In the genomic region with DNA sequence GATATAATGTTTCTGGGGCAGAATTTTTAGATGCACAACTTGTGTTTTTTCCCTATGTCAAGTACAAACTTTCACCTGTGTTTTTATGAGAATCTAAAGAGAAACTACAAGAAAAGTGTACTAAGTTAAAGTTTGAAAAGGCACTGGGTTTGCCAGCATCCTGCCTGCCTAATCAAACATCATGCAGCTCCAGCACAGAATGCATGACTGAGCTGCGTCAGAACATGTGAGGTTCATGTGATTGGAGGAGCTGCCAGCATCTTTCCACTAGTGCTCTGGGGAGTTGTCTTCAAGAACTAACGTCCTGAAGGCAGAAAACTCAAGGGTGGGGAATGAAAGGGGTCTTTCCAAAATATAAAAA, we compare ENCODE assay signal across 1 cellular context.
TF ChIP-seq lines count a peak whose summit lies in the region.

No MANE protein-coding gene starts in this region.

TF ChIP-seq in GM23338, 12 proteins besides CTCF, POLR2A, EP300 and RAD21 (continued from another document):
- TF ChIP-seq, protein P1, sequence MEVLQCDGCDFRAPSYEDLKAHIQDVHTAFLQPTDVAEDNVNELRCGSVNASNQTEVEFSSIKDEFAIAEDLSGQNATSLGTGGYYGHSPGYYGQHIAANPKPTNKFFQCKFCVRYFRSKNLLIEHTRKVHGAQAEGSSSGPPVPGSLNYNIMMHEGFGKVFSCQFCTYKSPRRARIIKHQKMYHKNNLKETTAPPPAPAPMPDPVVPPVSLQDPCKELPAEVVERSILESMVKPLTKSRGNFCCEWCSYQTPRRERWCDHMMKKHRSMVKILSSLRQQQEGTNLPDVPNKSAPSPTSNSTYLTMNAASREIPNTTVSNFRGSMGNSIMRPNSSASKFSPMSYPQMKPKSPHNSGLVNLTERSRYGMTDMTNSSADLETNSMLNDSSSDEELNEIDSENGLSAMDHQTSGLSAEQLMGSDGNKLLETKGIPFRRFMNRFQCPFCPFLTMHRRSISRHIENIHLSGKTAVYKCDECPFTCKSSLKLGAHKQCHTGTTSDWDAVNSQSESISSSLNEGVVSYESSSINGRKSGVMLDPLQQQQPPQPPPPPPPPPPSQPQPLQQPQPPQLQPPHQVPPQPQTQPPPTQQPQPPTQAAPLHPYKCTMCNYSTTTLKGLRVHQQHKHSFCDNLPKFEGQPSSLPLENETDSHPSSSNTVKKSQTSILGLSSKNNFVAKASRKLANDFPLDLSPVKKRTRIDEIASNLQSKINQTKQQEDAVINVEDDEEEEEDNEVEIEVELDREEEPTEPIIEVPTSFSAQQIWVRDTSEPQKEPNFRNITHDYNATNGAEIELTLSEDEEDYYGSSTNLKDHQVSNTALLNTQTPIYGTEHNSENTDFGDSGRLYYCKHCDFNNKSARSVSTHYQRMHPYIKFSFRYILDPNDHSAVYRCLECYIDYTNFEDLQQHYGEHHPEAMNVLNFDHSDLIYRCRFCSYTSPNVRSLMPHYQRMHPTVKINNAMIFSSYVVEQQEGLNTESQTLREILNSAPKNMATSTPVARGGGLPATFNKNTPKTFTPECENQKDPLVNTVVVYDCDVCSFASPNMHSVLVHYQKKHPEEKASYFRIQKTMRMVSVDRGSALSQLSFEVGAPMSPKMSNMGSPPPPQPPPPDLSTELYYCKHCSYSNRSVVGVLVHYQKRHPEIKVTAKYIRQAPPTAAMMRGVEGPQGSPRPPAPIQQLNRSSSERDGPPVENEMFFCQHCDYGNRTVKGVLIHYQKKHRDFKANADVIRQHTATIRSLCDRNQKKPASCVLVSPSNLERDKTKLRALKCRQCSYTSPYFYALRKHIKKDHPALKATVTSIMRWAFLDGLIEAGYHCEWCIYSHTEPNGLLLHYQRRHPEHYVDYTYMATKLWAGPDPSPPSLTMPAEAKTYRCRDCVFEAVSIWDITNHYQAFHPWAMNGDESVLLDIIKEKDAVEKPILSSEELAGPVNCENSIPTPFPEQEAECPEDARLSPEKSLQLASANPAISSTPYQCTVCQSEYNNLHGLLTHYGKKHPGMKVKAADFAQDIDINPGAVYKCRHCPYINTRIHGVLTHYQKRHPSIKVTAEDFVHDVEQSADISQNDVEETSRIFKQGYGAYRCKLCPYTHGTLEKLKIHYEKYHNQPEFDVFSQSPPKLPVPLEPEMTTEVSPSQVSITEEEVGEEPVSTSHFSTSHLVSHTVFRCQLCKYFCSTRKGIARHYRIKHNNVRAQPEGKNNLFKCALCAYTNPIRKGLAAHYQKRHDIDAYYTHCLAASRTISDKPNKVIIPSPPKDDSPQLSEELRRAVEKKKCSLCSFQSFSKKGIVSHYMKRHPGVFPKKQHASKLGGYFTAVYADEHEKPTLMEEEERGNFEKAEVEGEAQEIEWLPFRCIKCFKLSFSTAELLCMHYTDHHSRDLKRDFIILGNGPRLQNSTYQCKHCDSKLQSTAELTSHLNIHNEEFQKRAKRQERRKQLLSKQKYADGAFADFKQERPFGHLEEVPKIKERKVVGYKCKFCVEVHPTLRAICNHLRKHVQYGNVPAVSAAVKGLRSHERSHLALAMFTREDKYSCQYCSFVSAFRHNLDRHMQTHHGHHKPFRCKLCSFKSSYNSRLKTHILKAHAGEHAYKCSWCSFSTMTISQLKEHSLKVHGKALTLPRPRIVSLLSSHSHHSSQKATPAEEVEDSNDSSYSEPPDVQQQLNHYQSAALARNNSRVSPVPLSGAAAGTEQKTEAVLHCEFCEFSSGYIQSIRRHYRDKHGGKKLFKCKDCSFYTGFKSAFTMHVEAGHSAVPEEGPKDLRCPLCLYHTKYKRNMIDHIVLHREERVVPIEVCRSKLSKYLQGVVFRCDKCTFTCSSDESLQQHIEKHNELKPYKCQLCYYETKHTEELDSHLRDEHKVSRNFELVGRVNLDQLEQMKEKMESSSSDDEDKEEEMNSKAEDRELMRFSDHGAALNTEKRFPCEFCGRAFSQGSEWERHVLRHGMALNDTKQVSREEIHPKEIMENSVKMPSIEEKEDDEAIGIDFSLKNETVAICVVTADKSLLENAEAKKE (CRISPR knock-in tag; IDR thresholded peaks at IDR 0.05): no peak
- TF ChIP-seq EZH2 (IDR thresholded peaks at IDR 0.05; ENCODE audit: low read depth, unreplicated experiment): no peak
- no peak for TF ChIP-seq EZH2phosphoT487 (IDR thresholded peaks at IDR 0.05; ENCODE audit: unreplicated experiment)
- TF ChIP-seq JUNB (IDR thresholded peaks at IDR 0.05; ENCODE audit: unreplicated experiment): no peak
- TF ChIP-seq ZNF331 (CRISPR knock-in tag; IDR thresholded peaks at IDR 0.05; ENCODE audit: low read depth): no peak
TF ChIP-seq in GM23338: peak in this region for 0.
